In genomic region chr1:204506969-204507316, GRCh38 we compare ENCODE assay signal across 8 cellular contexts. TPM values are rescaled to one million over a fixed set of nuclear protein-coding genes. Genes with fewer than 3 reads are reported as not detected.
A peak's percentile ranks its signal among the peaks of the same experiment; 100 is the strongest.
DNase-seq lines count a peak whose midpoint lies in the region; TF ChIP-seq lines count a peak whose summit lies in the region.

No MANE protein-coding gene starts in this region.

- no peaks in the 10 kb centered on the region for H4K20me1 ChIP-seq in osteoblast (ENCODE audit: insufficient read depth, low read length)

- TF ChIP-seq CTCF in HFF-Myc (IDR thresholded peaks at IDR 0.05; ENCODE audit: low read depth, low read length, missing control alignments), result no peak
- no peak for TF ChIP-seq CTCF in osteoblast (IDR thresholded peaks at IDR 0.05; ENCODE audit: extremely low read depth, low read depth, low read length)
- TF ChIP-seq CTCF in testis (IDR thresholded peaks at IDR 0.05), result no peak

- H3K79me2 ChIP-seq in osteoblast (ENCODE audit: insufficient read depth, low read length), result no peaks in the 10 kb centered on the region

- peaks cover 5% of the 10 kb centered on the region for H3K27me3 Mint-ChIP-seq in activated naive CD4-positive, alpha-beta T cell treated with anti-CD3 and anti-CD28 coated beads, Interleukin-2, amount 10 ng/mL, durations not matched to agents 7 days and 5 days

- H3K27ac ChIP-seq in SJSA1 (peak overlapping the region; percentile 51), osteoblast (ENCODE audit: low read depth, low read length) (peak overlapping the region; percentile 66), testis (peak overlapping the region; percentile 95 to 98)

- in situ Hi-C loops in G401 (cut with HindIII; ENCODE audit: low sequenced_read_pairs), result no loop called here

- peak overlapping the region; percentile 100 for H3K27ac Mint-ChIP-seq in activated naive CD4-positive, alpha-beta T cell treated with anti-CD3 and anti-CD28 coated beads, Interleukin-2, amount 10 ng/mL, durations not matched to agents 7 days and 5 days

- intact Hi-C loops in testis (cut with DNase I; ENCODE audit: low total_unique reads), result no loop called here

- no peaks in the 10 kb centered on the region for H3K36me3 ChIP-seq in SJSA1
- no peaks in the 10 kb centered on the region for H3K36me3 ChIP-seq in osteoblast (ENCODE audit: insufficient read depth, low read length)
- no peaks in the 10 kb centered on the region for H3K36me3 ChIP-seq in testis (ENCODE audit: low read depth, missing control alignments)

- 0 to 1% methylated on average over 13 of the region's 13 CpGs for WGBS in testis, 2 donors

- H3K27me3 ChIP-seq in SJSA1 (replicated peaks) (no peaks in the 10 kb centered on the region), osteoblast (ENCODE audit: insufficient read depth, low read length) (no peaks in the 10 kb centered on the region), testis (no peaks in the 10 kb centered on the region)

- CTCF ChIA-PET in activated naive CD4-positive, alpha-beta T cell treated with anti-CD3 and anti-CD28 coated beads, Interleukin-2, amount 10 ng/mL, durations not matched to agents 7 days and 5 days (lab: Charles Lee), result interaction anchor here (1.3 to 17.5 kb wide), 4 partner anchors 10 to 299 kb away, joined by 4 to 508 read pairs (median 111); no protein-coding TSS in a partner anchor

- DNase-seq in G401 (ENCODE audit: low spot score), result peak; percentile 95
- peak; percentile 88 for DNase-seq in HFF-Myc (ENCODE audit: extremely low read depth, low read depth)
- peak; percentile 98 for DNase-seq in NAMALWA (ENCODE audit: low spot score)
- DNase-seq in SJSA1 (ENCODE audit: low read depth in 1 of 2, low spot score in 2 of 2), result peak; percentile 82 to 93
- DNase-seq in activated naive CD4-positive, alpha-beta T cell treated with anti-CD3 and anti-CD28 coated beads, Interleukin-2, amount 10 ng/mL, durations not matched to agents 7 days and 5 days, result peak; percentile 88
- DNase-seq in globus pallidus (ENCODE audit: low spot score), result peak; percentile 93
- DNase-seq in osteoblast (ENCODE audit: insufficient read length, low spot score, missing footprints), result no peak
- peak; percentile 93 for DNase-seq in testis

- H3K4me3 Mint-ChIP-seq in activated naive CD4-positive, alpha-beta T cell treated with anti-CD3 and anti-CD28 coated beads, Interleukin-2, amount 10 ng/mL, durations not matched to agents 7 days and 5 days, result peak overlapping the region; percentile 87

- peaks cover 57% of the 10 kb centered on the region for H3K4me1 Mint-ChIP-seq in activated naive CD4-positive, alpha-beta T cell treated with anti-CD3 and anti-CD28 coated beads, Interleukin-2, amount 10 ng/mL, durations not matched to agents 7 days and 5 days

- no peaks in the 10 kb centered on the region for H3K9me3 ChIP-seq in SJSA1 (replicated peaks)
- no peaks in the 10 kb centered on the region for H3K9me3 ChIP-seq in osteoblast (ENCODE audit: low read depth, low read length)
- H3K9me3 ChIP-seq in testis, result no peaks in the 10 kb centered on the region

- H3K4me3 ChIP-seq in HFF-Myc (replicated peaks; ENCODE audit: low read depth, low read length) (peak overlapping the region; percentile 45), SJSA1 (peak overlapping the region; percentile 45), osteoblast (ENCODE audit: insufficient read depth, low read length) (peak overlapping the region; percentile 70), testis (peak overlapping the region; percentile 63 to 75)

- peak overlapping the region; percentile 86 for H3K4me2 ChIP-seq in osteoblast (ENCODE audit: insufficient read depth, low read length)

- no peaks in the 10 kb centered on the region for H3K9me3 Mint-ChIP-seq in activated naive CD4-positive, alpha-beta T cell treated with anti-CD3 and anti-CD28 coated beads, Interleukin-2, amount 10 ng/mL, durations not matched to agents 7 days and 5 days

- peak overlapping the region; percentile 96 for H2AFZ ChIP-seq in osteoblast (ENCODE audit: low read length)

- H3K4me1 ChIP-seq in SJSA1 (replicated peaks) (peaks cover 9% of the 10 kb centered on the region; the same call in 1 of the 2 replicates), osteoblast (ENCODE audit: insufficient read depth, low read length) (no peaks in the 10 kb centered on the region), testis (peaks cover 6% of the 10 kb centered on the region)

- H3K36me3 Mint-ChIP-seq in activated naive CD4-positive, alpha-beta T cell treated with anti-CD3 and anti-CD28 coated beads, Interleukin-2, amount 10 ng/mL, durations not matched to agents 7 days and 5 days, result peaks cover 9% of the 10 kb centered on the region

- no peak for TF ChIP-seq POLR2A in testis (IDR thresholded peaks at IDR 0.05)

RNA-seq across cellular contexts. Expression of gene MDM4, which starts 9.3 kb away (rescaled TPM):
- total RNA-seq in G401 (2014; rRNA removed; shearing (Covaris generic)), result 6.1 and 7.7 TPM in 2 replicates
- 13.2 and 21.4 TPM in 2 replicates for total RNA-seq in SJSA1 (2014; rRNA removed; shearing (Covaris generic))
- total RNA-seq in osteoblast, result 40.2 and 47.7 TPM in 2 replicates
- total RNA-seq in testis, result 100 to 1,000 TPM in 1 of 2 donors, 10 to 100 TPM in 1; 96.2 to 110 TPM
- polyA plus RNA-seq in testis (ENCODE audit: insufficient read depth, low read depth, low replicate concordance), result 43.3 TPM

RNA-seq across cellular contexts. Expression of gene PIK3C2B, which starts 12.3 kb away (rescaled TPM):
- 22.1 and 23.6 TPM in 2 replicates for total RNA-seq in G401 (2014; rRNA removed; shearing (Covaris generic))
- 0.28 and 0.76 TPM in 2 replicates for total RNA-seq in SJSA1 (2014; rRNA removed; shearing (Covaris generic))
- total RNA-seq in osteoblast (0.36 and 2.1 TPM in 2 replicates), testis (10 to 100 TPM; 12.7 to 20.1 TPM)
- 7.6 TPM for polyA plus RNA-seq in testis (ENCODE audit: insufficient read depth, low read depth, low replicate concordance)
